11 cellular contexts compared by ENCODE assay signal in the genomic region with DNA sequence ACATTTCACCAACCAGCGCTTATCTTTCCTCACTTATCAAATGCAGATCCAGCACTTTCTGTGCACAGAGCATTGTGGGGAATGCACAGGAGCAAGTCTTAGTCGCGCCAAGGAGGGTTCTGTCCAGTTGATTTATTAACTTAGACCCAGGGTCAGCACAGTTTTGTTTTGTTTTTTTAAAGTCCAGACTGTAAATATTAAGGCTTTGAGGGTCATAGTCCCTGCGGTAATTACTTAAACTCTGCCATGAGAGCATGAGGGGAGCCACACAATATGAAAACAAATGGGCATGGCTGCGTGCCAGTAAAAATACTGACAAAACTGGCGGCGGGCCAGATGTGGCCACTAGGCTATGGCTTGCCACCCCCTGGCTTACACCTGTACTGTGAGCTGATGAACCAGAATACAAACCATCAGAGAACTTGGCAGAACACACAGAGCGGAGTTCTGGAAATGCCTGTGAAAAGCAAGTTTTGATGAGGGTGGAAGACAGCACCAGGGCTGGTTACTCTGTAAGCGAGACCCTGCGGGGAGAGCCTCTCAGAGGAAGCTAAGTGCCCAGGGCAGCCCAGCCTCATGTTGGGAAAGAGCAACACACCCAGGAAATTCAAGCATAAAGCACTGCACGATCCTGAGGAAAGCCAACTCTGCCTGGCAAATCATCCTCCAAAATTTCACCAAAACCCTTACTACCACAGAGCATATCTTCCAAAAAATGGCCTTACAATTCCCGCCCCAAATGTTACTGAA. TPM values are rescaled to one million over a fixed set of nuclear protein-coding genes. Genes with fewer than 3 reads are reported as not detected.
DNase-seq lines count a peak whose midpoint lies in the region; ATAC-seq and TF ChIP-seq lines count a peak whose summit lies in the region.
"Had no signal": no experiment of that assay in that cellular context is flagged by ENCODE, and none has a peak within 500 bp of the region (broad histone marks: within the 10 kb centered on the region; RNA-seq: fewer than 3 reads in every experiment).

No MANE protein-coding gene starts in this region.

- H3K4me1 ChIP-seq in BE2C (no peaks in the 10 kb centered on the region), esophagus muscularis mucosa (peaks cover 0 to 9% (median 0%) of the 10 kb centered on the region in 4 donors)

- no peak for TF ChIP-seq EP300 in esophagus muscularis mucosa (IDR thresholded peaks at IDR 0.05)

- DNase-seq in DMS53 (lab: John Stamatoyannopoulos, UW) (peak; percentile 88), NCI-H2029 (lab: John Stamatoyannopoulos, UW) (peak; percentile 81), SHP77 (lab: John Stamatoyannopoulos, UW) (peak; percentile 73 to 85), myocyte (ENCODE audit: low read depth) (peak; percentile 15), NCI-H1694 (lab: John Stamatoyannopoulos, UW) (no peak), BE2C (no peak), esophagus muscularis mucosa (ENCODE audit: extremely low spot score) (no peak)
- DNase-seq: activated B cell treated with CpG ODN at 0.5 μM for 24 hours, activated T-cell treated with anti-CD3 and anti-CD28 coated beads for 4 hours, cortex of kidney had no signal

- TF ChIP-seq CTCF in BE2C (IDR thresholded peaks at IDR 0.05; ENCODE audit: low read depth, low read length) (no peak), esophagus muscularis mucosa (IDR thresholded peaks at IDR 0.05) (no peak)

- ATAC-seq in GM19463 (IDR thresholded peaks at IDR 0.05; ENCODE audit: unreplicated experiment) = no peak

- WGBS in esophagus muscularis mucosa = 53% methylated on average over 12 of the region's 12 CpGs

- H3K27ac ChIP-seq in esophagus muscularis mucosa (replicated peaks in 1 of 4) = no peak overlapping the region

- intact Hi-C loops in esophagus muscularis mucosa (cut with DNase I) = no loop called here

- H3K27me3 ChIP-seq in BE2C (no peaks in the 10 kb centered on the region), esophagus muscularis mucosa (no peaks in the 10 kb centered on the region)

- H3K9me3 ChIP-seq in BE2C = no peaks in the 10 kb centered on the region
- peaks cover 0 to 7% (median 3%) of the 10 kb centered on the region in 4 donors for H3K9me3 ChIP-seq in esophagus muscularis mucosa

- no peaks in the 10 kb centered on the region for H3K36me3 ChIP-seq in BE2C
- H3K36me3 ChIP-seq in esophagus muscularis mucosa = no peaks in the 10 kb centered on the region

- no peak overlapping the region for H3K4me3 ChIP-seq in BE2C (ENCODE audit: low read depth, low read length)
- no peak overlapping the region for H3K4me3 ChIP-seq in esophagus muscularis mucosa

- no peak for TF ChIP-seq POLR2A in esophagus muscularis mucosa (IDR thresholded peaks at IDR 0.05; ENCODE audit: low read depth)

RNA-seq across cellular contexts. Expression of a gene that starts 43.6 kb away (rescaled TPM):
- total RNA-seq in myocyte (0.05 TPM in 1 of 2 replicates, not detected in the other), esophagus muscularis mucosa (1 to 10 TPM; 1.0 to 2.9 (median 1.6) TPM)
- 0.03 TPM for polyA plus RNA-seq in myocyte (2012)
- polyA plus RNA-seq in BE2C (2012; ENCODE audit: insufficient read depth, insufficient read length, low read depth) = not detected

Comparison
In these comparisons a context has a peak if more than half of its experiments do, and no peak if none do; other contexts are left out.
1. DNase-seq: peak in DMS53 (single experiment), NCI-H2029 (single experiment), SHP77 (2 of 2) and myocyte (single experiment); none in NCI-H1694 (single experiment), BE2C (single experiment) and esophagus muscularis mucosa (single experiment).